17 cellular contexts compared by ENCODE assay signal in the genomic region with DNA sequence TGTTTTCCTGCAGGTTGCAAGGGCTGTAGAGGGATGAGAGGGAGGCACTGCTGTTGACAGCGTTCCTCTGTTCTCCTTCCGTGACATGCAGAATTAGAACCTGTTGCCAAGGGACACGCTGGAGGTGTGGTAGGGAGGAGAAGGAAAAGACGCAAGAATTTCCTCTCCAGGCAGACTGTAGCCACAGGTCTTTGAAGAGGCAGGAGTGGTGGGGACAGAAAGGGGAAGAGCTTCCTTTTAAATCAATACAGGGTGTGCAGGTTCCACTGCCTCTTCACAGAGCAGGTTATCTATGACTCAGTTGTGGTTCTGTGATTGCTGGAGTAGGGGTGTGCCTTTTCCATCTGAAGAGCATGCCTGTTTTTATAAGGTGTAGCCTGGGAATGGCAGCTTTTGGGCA.
DNase-seq lines count a peak whose midpoint lies in the region; ATAC-seq and TF ChIP-seq lines count a peak whose summit lies in the region.
"Had no signal": no experiment of that assay in that cellular context is flagged by ENCODE, and none has a peak within 500 bp of the region (broad histone marks: within the 10 kb centered on the region; RNA-seq: fewer than 3 reads in every experiment).

No MANE protein-coding gene starts in this region.

- H3K9me3 Mint-ChIP-seq in naive thymus-derived CD8-positive, alpha-beta T cell: no peaks in the 10 kb centered on the region
- H3K9me3 Mint-ChIP-seq: activated B cell treated with CpG ODN at 0.5 μM for 24 hours, CD14-positive monocyte, HFFc6, nephron had no signal

- CTCF ChIA-PET in HCT116 (lab: Charles Lee): interaction anchor here (1.0 kb wide), 1 partner anchor 14 kb away, joined by 3 read pairs; no protein-coding TSS in a partner anchor

- peak overlapping the region in 1 of 2 experiments; percentile 31; a peak in 2 of 4 replicates for H3K4me3 ChIP-seq in HCT116 (replicated peaks in 1 of 2; ENCODE audit: low read depth in 1 of 2, low read length in 2 of 2)
- H3K4me3 ChIP-seq in epithelial cell of esophagus (ENCODE audit: low read length): no peak overlapping the region
- no peak overlapping the region for H3K4me3 ChIP-seq in ascending aorta
- H3K4me3 ChIP-seq: heart right ventricle had no signal

- TF ChIP-seq RAD21 in HCT116 (IDR thresholded peaks at IDR 0.05; ENCODE audit: low read depth): no peak; the same call in 1 of the 2 replicates

- H3K36me3 Mint-ChIP-seq in naive thymus-derived CD8-positive, alpha-beta T cell: no peaks in the 10 kb centered on the region
- H3K36me3 Mint-ChIP-seq: CD14-positive monocyte had no signal

- H3K27ac Mint-ChIP-seq in naive thymus-derived CD8-positive, alpha-beta T cell: peak overlapping the region in 3 of 10 donors; percentile 37 to 64 (median 61)
- H3K27ac Mint-ChIP-seq: activated B cell treated with CpG ODN at 0.5 μM for 24 hours, HFFc6 had no signal

- BruUV-seq in HCT116 (replicated peaks; lab: Mats Ljungman, UMichigan): no TSS peak

- H3K79me2 ChIP-seq in HCT116 (ENCODE audit: insufficient read depth, low read length): no peaks in the 10 kb centered on the region

- H3K4me2 ChIP-seq in HCT116 (ENCODE audit: low read length): peak overlapping the region; percentile 70

- POLR2A ChIA-PET in HCT116 (lab: Charles Lee): no interaction called here
- POLR2A ChIA-PET in naive thymus-derived CD8-positive, alpha-beta T cell (lab: Charles Lee): no interaction called here

- H3K4me3 Mint-ChIP-seq in naive thymus-derived CD8-positive, alpha-beta T cell: peak overlapping the region in 6 of 10 donors; percentile 4 to 65 (median 34)
- H3K4me3 Mint-ChIP-seq: activated B cell treated with CpG ODN at 0.5 μM for 24 hours, CD14-positive monocyte, HFFc6 had no signal

- intact Hi-C loops in HCT116 (cut with micrococcal nuclease): loop anchor here (10.0 kb wide), 1 partner anchor 561 kb away; the partner anchor contains the start of gene MARCHF7
- intact Hi-C loops in ascending aorta (cut with DNase I): no loop called here

- no peaks in the 10 kb centered on the region for H4K20me1 ChIP-seq in HCT116 (ENCODE audit: insufficient read depth)

- ATAC-seq in HCT116 (peak; percentile 96), HG03175 (IDR thresholded peaks at IDR 0.05; ENCODE audit: unreplicated experiment) (no peak), GM18909 (IDR thresholded peaks at IDR 0.05; ENCODE audit: poor library complexity, unreplicated experiment) (no peak)
- no peak for ATAC-seq in naive thymus-derived CD8-positive, alpha-beta T cell

- peak overlapping the region; percentile 14; the same call in 1 of the 2 replicates for H3K9ac ChIP-seq in HCT116 (ENCODE audit: low read length)

- H3K27me3 ChIP-seq in HCT116 (ENCODE audit: insufficient read depth, low read length): no peaks in the 10 kb centered on the region
- no peaks in the 10 kb centered on the region for H3K27me3 ChIP-seq in ascending aorta
- H3K27me3 ChIP-seq: heart right ventricle had no signal

- DNase-seq in HCT116 (ENCODE audit: low read depth, low spot score): peak; percentile 87
- DNase-seq in LoVo (ENCODE audit: low spot score): peak; percentile 91
- DNase-seq in epithelial cell of esophagus (ENCODE audit: low read depth): peak; percentile 89
- DNase-seq in naive thymus-derived CD8-positive, alpha-beta T cell: no peak
- no peak for DNase-seq in NCI-H345 (lab: John Stamatoyannopoulos, UW)
- DNase-seq in ascending aorta (ENCODE audit: low spot score in 2 of 2): no peak
- DNase-seq: activated B cell treated with CpG ODN at 0.5 μM for 24 hours; activated naive CD4-positive, alpha-beta T cell treated with Interleukin-2 at 50 U/mL for 16 hours; EL; heart right ventricle; HFFc6; NCI-H1092; stimulated activated CD4-positive, alpha-beta T cell treated with anti-CD3 and anti-CD28 coated beads, Interleukin-2, amount 100 ng/mL, for 48 hours had no signal

- no peak overlapping the region for H2AFZ ChIP-seq in HCT116 (ENCODE audit: low read depth, low read length, poor library complexity, severe bottlenecking)

- no peak for TF ChIP-seq POLR2A in HCT116 (IDR thresholded peaks at IDR 0.05; ENCODE audit: borderline replicate concordance, extremely low read depth, insufficient read depth, insufficient read length)

- no peaks in the 10 kb centered on the region for H3K36me3 ChIP-seq in HCT116 (ENCODE audit: control insufficient read depth in 1 of 2, insufficient read depth in 2 of 2, low read length in 2 of 2)
- peaks cover 5 to 24% of the 10 kb centered on the region in 2 donors for H3K36me3 ChIP-seq in ascending aorta

- peaks cover 14 to 25% (median 20%) of the 10 kb centered on the region in 4 donors for H3K4me1 Mint-ChIP-seq in naive thymus-derived CD8-positive, alpha-beta T cell
- H3K4me1 Mint-ChIP-seq: activated B cell treated with CpG ODN at 0.5 μM for 24 hours had no signal

- RAD21 ChIA-PET in HCT116 (lab: Charles Lee; ENCODE audit: low non-redundant PET in 1 of 2, low total read pairs in 2 of 2, uncharacterized antibody in 2 of 2, unreplicated experiment in 2 of 2): interaction anchor here (0.5 to 0.6 kb wide), 2 partner anchors 97 to 253 kb away, joined by 3 read pairs; no protein-coding TSS in a partner anchor

- no peak for TF ChIP-seq CTCF in HCT116 (IDR thresholded peaks at IDR 0.05 in 2 of 3, conservative IDR thresholded peaks at IDR 0.05 in 1 of 3; ENCODE audit: borderline replicate concordance in 1 of 3, insufficient read depth in 1 of 3, low read depth in 2 of 3, low read length in 2 of 3)
- TF ChIP-seq CTCF in epithelial cell of esophagus (IDR thresholded peaks at IDR 0.05; ENCODE audit: insufficient read depth, low read depth, low read length, missing control alignments): no peak
- TF ChIP-seq CTCF in ascending aorta (IDR thresholded peaks at IDR 0.05): no peak

- no peaks in the 10 kb centered on the region for H3K9me2 ChIP-seq in HCT116 (ENCODE audit: insufficient read depth)

- H3K27me3 Mint-ChIP-seq in naive thymus-derived CD8-positive, alpha-beta T cell: no peaks in the 10 kb centered on the region

- H3K4me1 ChIP-seq in HCT116 (ENCODE audit: control insufficient read depth in 1 of 2, insufficient read depth in 2 of 2, low read length in 2 of 2) (peaks cover 41 to 53% of the 10 kb centered on the region in 2 experiments), ascending aorta (peaks cover 0 to 12% of the 10 kb centered on the region in 2 donors)

- H3K27ac ChIP-seq in HCT116 (ENCODE audit: low read depth, low read length) (peak overlapping the region; percentile 31), ascending aorta (no peak overlapping the region)

- H3K9me3 ChIP-seq in HCT116 (ENCODE audit: control insufficient read depth in 1 of 2, insufficient read depth in 1 of 2, low read depth in 1 of 2, low read length in 2 of 2): no peaks in the 10 kb centered on the region
- no peaks in the 10 kb centered on the region for H3K9me3 ChIP-seq in ascending aorta
- H3K9me3 ChIP-seq: heart right ventricle had no signal

TF ChIP-seq in HCT116, 20 proteins besides CTCF, POLR2A, EP300 and RAD21 (continues in another document):
- TF ChIP-seq POLR2AphosphoS5 (IDR thresholded peaks at IDR 0.05; ENCODE audit: low read depth, low read length) (peak; percentile 59; the same call in 1 of the 2 replicates), SIN3A (IDR thresholded peaks at IDR 0.05; ENCODE audit: low read depth) (peak; percentile 97), CBX3 (IDR thresholded peaks at IDR 0.05; ENCODE audit: low read depth) (peak; percentile 88), MAX (IDR thresholded peaks at IDR 0.05) (peak; percentile 86), FOSL1 (IDR thresholded peaks at IDR 0.05; ENCODE audit: low read depth) (peak; percentile 83), ELF1 (IDR thresholded peaks at IDR 0.05; ENCODE audit: borderline replicate concordance, low read depth) (peak; percentile 24; the same call in 1 of the 2 replicates), JUND (IDR thresholded peaks at IDR 0.05) (peak; percentile 90), CEBPB (IDR thresholded peaks at IDR 0.05; ENCODE audit: low read depth) (peak; percentile 75), SP1 (IDR thresholded peaks at IDR 0.05; ENCODE audit: low read depth) (peak; percentile 94), SRF (IDR thresholded peaks at IDR 0.05; ENCODE audit: low read depth) (peak; percentile 75; the same call in 1 of the 2 replicates)
- TF ChIP-seq, protein P1, sequence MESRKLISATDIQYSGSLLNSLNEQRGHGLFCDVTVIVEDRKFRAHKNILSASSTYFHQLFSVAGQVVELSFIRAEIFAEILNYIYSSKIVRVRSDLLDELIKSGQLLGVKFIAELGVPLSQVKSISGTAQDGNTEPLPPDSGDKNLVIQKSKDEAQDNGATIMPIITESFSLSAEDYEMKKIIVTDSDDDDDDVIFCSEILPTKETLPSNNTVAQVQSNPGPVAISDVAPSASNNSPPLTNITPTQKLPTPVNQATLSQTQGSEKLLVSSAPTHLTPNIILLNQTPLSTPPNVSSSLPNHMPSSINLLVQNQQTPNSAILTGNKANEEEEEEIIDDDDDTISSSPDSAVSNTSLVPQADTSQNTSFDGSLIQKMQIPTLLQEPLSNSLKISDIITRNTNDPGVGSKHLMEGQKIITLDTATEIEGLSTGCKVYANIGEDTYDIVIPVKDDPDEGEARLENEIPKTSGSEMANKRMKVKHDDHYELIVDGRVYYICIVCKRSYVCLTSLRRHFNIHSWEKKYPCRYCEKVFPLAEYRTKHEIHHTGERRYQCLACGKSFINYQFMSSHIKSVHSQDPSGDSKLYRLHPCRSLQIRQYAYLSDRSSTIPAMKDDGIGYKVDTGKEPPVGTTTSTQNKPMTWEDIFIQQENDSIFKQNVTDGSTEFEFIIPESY (IDR thresholded peaks at IDR 0.05; ENCODE audit: extremely low read depth, insufficient replicate concordance, low read length): no peak

Comparison
In these comparisons a context has a peak if more than half of its experiments do, and no peak if none do; other contexts are left out.
1. DNase-seq: peak in HCT116 (single experiment), LoVo (single experiment) and epithelial cell of esophagus (single experiment); none in naive thymus-derived CD8-positive, alpha-beta T cell (0 of 10), NCI-H345 (single experiment) and ascending aorta (0 of 2).